28 cellular contexts compared by ENCODE assay signal in the genomic region with DNA sequence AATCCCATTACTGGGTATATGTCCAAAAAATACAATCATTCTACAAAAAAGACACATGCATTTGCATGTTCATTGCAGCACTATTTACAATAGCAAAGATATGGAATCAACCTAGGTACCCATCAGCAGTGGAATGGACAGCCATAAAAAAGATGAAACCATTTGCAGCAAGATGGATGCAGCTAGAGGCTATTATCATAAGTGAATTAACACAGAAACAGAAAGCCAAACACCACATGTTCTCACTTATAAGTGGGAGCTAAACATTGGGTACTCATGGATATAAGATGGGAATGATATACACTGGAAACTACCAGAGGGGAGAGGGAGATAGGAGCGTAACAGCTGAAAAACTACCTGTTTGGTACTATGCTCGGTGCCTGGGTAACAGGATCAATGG.
"Had no signal": no experiment of that assay in that cellular context is flagged by ENCODE, and none has a peak within 500 bp of the region (broad histone marks: within the 10 kb centered on the region; RNA-seq: fewer than 3 reads in every experiment).

No MANE protein-coding gene starts in this region.

- H3K36me3 ChIP-seq: neural progenitor cell, ovary, right lobe of liver, sigmoid colon, stomach, thoracic aorta, thyroid gland, tibial nerve, upper lobe of left lung, uterus had no signal

- H3K4me1 Mint-ChIP-seq: natural killer cell; stimulated activated effector memory CD8-positive, alpha-beta T cell treated with anti-CD3 and anti-CD28 coated beads, Interleukin-12 subunit alpha, Interleukin-12 subunit beta, amount 100 ng/mL, for 72 hours; stimulated activated naive B cell treated with anti-CD40 and anti-IgM and Interleukin-4, amounts not matched to agents 10 μg/mL and 1 μg/mL and 100 μg/mL, for 72 hours had no signal

- H3K4me1 ChIP-seq: parathyroid adenoma, psoas muscle, right lobe of liver, thyroid gland had no signal

- H3K27me3 ChIP-seq: neural progenitor cell, ovary, right lobe of liver, sigmoid colon, stomach, thyroid gland, tibial nerve, upper lobe of left lung, uterus had no signal

- H3K79me2 ChIP-seq: parathyroid adenoma had no signal

- H2AFZ ChIP-seq: neural progenitor cell, parathyroid adenoma had no signal

- H3K4me3 Mint-ChIP-seq: natural killer cell; nephron; neural progenitor cell; stimulated activated effector memory CD8-positive, alpha-beta T cell treated with anti-CD3 and anti-CD28 coated beads, Interleukin-12 subunit alpha, Interleukin-12 subunit beta, amount 100 ng/mL, for 72 hours; stimulated activated naive B cell treated with anti-CD40 and anti-IgM and Interleukin-4, amounts not matched to agents 10 μg/mL and 1 μg/mL and 100 μg/mL, for 72 hours; stimulated activated naive CD8-positive, alpha-beta T cell treated with anti-CD3 and anti-CD28 coated beads, Interleukin-15, Interleukin-2, amounts not matched to agents 100 ng/mL and 50 ng/mL, for 24 hours had no signal

- H3K27ac Mint-ChIP-seq: natural killer cell; nephron; neural progenitor cell; progenitor cell of endocrine pancreas; stimulated activated effector memory CD8-positive, alpha-beta T cell treated with anti-CD3 and anti-CD28 coated beads, Interleukin-12 subunit alpha, Interleukin-12 subunit beta, amount 100 ng/mL, for 72 hours; stimulated activated naive B cell treated with anti-CD40 and anti-IgM and Interleukin-4, amounts not matched to agents 10 μg/mL and 1 μg/mL and 100 μg/mL, for 72 hours; stimulated activated naive CD8-positive, alpha-beta T cell treated with anti-CD3 and anti-CD28 coated beads, Interleukin-15, Interleukin-2, amounts not matched to agents 100 ng/mL and 50 ng/mL, for 24 hours had no signal

- H3K4me2 ChIP-seq: neural progenitor cell had no signal

- H3K9me3 ChIP-seq: ovary, right lobe of liver, thyroid gland had no signal

- ATAC-seq: natural killer cell; psoas muscle; right cardiac atrium; right lobe of liver; stimulated activated effector memory CD8-positive, alpha-beta T cell treated with anti-CD3 and anti-CD28 coated beads, Interleukin-12 subunit alpha, Interleukin-12 subunit beta, amount 100 ng/mL, for 72 hours; stimulated activated naive B cell treated with anti-CD40 and anti-IgM and Interleukin-4, amounts not matched to agents 10 μg/mL and 1 μg/mL and 100 μg/mL, for 72 hours had no signal

- DNase-seq: natural killer cell; occipital lobe; ovary; posterior cingulate gyrus; psoas muscle; right cardiac atrium; right lobe of liver; sigmoid colon; small intestine; stimulated activated CD4-positive, alpha-beta T cell treated with anti-CD3 and anti-CD28 coated beads, Interleukin-15, amount 100 ng/mL, for 24 hours; stimulated activated CD4-positive, alpha-beta T cell treated with anti-CD3 and anti-CD28 coated beads, Interleukin-2, amount 100 ng/mL, for 24 hours; stimulated activated CD4-positive, alpha-beta T cell treated with anti-CD3 and anti-CD28 coated beads, Interleukin-2, amount 100 ng/mL, for 48 hours; stimulated activated CD4-positive, alpha-beta T cell treated with anti-CD3 and anti-CD28 coated beads, Interleukin-4, amount 100 ng/mL, for 24 hours; stimulated activated naive B cell treated with anti-CD40 and anti-IgM and Interleukin-4, amounts not matched to agents 10 μg/mL and 1 μg/mL and 100 μg/mL, for 72 hours; stimulated activated naive CD4-positive, alpha-beta T cell treated with Interleukin-2 at 50 U/mL for 16 hours; stomach; thyroid gland; trophoblast cell; upper lobe of left lung; uterus had no signal

- H3K27ac ChIP-seq: neural progenitor cell, ovary, parathyroid adenoma, psoas muscle, right lobe of liver, sigmoid colon, stomach, thoracic aorta, thyroid gland, tibial nerve, upper lobe of left lung had no signal

- H3K36me3 Mint-ChIP-seq: neural progenitor cell; stimulated activated effector memory CD8-positive, alpha-beta T cell treated with anti-CD3 and anti-CD28 coated beads, Interleukin-12 subunit alpha, Interleukin-12 subunit beta, amount 100 ng/mL, for 72 hours had no signal

- H3K27me3 Mint-ChIP-seq: progenitor cell of endocrine pancreas had no signal

- H3K4me3 ChIP-seq: neural progenitor cell, ovary, psoas muscle, right lobe of liver, sigmoid colon, stomach, thoracic aorta, thyroid gland, tibial nerve, upper lobe of left lung, uterus had no signal
